23 cellular contexts compared by ENCODE assay signal in the genomic region with DNA sequence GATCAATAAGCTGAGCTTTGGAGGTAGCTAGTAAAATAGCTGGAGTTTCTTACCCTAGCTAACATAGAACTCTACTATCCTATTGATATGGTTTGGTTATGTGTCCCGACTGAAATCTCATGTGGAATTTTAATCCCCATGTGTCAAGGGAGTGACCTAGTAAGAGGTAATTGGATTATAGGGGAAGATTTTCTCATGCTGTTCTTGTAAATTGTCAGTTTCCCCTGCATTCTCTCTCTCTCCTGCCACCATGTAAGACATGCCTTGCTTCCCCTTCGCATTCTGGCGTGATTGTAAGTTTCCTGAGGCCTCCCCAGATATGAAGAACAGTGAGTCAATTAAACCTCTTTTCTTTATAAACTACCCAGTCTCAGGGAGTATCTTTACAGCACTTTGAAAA. TPM values are rescaled to one million over a fixed set of nuclear protein-coding genes. Genes with fewer than 3 reads are reported as not detected.
DNase-seq lines count a peak whose midpoint lies in the region; TF ChIP-seq lines count a peak whose summit lies in the region.
"Had no signal": no experiment of that assay in that cellular context is flagged by ENCODE, and none has a peak within 500 bp of the region (broad histone marks: within the 10 kb centered on the region; RNA-seq: fewer than 3 reads in every experiment).

No MANE protein-coding gene starts in this region.

- no peak for TF ChIP-seq CTCF in A673 (conservative IDR thresholded peaks at IDR 0.05; ENCODE audit: low read depth, low read length)

- no peak overlapping the region for H3K18ac ChIP-seq in mesendoderm (ENCODE audit: low read length)

- no peak overlapping the region for H2BK120ac ChIP-seq in mesendoderm (ENCODE audit: low read depth, low read length)

- H3K4me2 ChIP-seq in mesendoderm (ENCODE audit: low read length), result no peak overlapping the region
- H3K4me2 ChIP-seq: BLaER1 treated with 17β-estradiol and CSF1 and Interleukin-3, amounts not matched to agents 10 nM and 100 nM had no signal

- no peak overlapping the region for H3K56ac ChIP-seq in mesendoderm (ENCODE audit: low read length)

- intact Hi-C loops in A673 (cut with micrococcal nuclease; ENCODE audit: unreplicated experiment), result no loop called here

- no peak overlapping the region for H4K5ac ChIP-seq in mesendoderm (ENCODE audit: low read length)

- POLR2A ChIA-PET in A673 (lab: Charles Lee; ENCODE audit: low non-redundant PET), result no interaction called here

- H3K27ac ChIP-seq in A673 (ENCODE audit: low read depth, low read length, poor library complexity, severe bottlenecking), result no peak overlapping the region
- H3K27ac ChIP-seq in mesendoderm (ENCODE audit: low read depth, low read length), result no peak overlapping the region
- H3K27ac ChIP-seq: 22Rv1; BLaER1 treated with 17β-estradiol and CSF1 and Interleukin-3, amounts not matched to agents 10 nM and 100 nM; GM23248 had no signal

- no peaks in the 10 kb centered on the region for H3K9me3 ChIP-seq in A673 (ENCODE audit: low read depth, low read length, poor library complexity, severe bottlenecking)
- H3K9me3 ChIP-seq: BE2C; BLaER1 treated with 17β-estradiol and CSF1 and Interleukin-3, amounts not matched to agents 10 nM and 100 nM had no signal

- H3K4me1 ChIP-seq in A673 (ENCODE audit: insufficient read depth, low read length, poor library complexity, severe bottlenecking) (no peaks in the 10 kb centered on the region), mesendoderm (ENCODE audit: control insufficient read depth, low read depth, low read length) (no peaks in the 10 kb centered on the region)
- H3K4me1 ChIP-seq: BE2C; BLaER1 treated with 17β-estradiol and CSF1 and Interleukin-3, amounts not matched to agents 10 nM and 100 nM had no signal

- H2BK15ac ChIP-seq in mesendoderm (replicated peaks; ENCODE audit: low read depth), result no peak overlapping the region

- WGBS in mesendoderm (ENCODE audit: extremely low coverage, insufficient coverage, low lambda C conversion rate), result no CpG with 5 or more reads among the region's 3 CpGs

- DNase-seq in A673 (ENCODE audit: low spot score) (peak; percentile 62), NCI-H82 treated with DMSO at 0.1 percent for 48 hours (lab: John Stamatoyannopoulos, UW; ENCODE audit: unreplicated experiment) (peak; percentile 70), mesendoderm (peak; percentile 60), NCI-H1417 treated with DMSO at 0.1 percent for 48 hours (lab: John Stamatoyannopoulos, UW) (no peak)
- no peak for DNase-seq in activated CD4-positive, alpha-beta T cell treated with anti-CD3 and anti-CD28 coated beads for 48 hours
- DNase-seq in stimulated activated CD4-positive, alpha-beta T cell treated with anti-CD3 and anti-CD28 coated beads, Interleukin-2, amount 100 ng/mL, for 48 hours, result no peak
- DNase-seq: ACHN; AML-193; BE2C; Calu3; CD4-positive, alpha-beta T cell; CD8-positive, alpha-beta memory T cell; COR-L47; DMS79; EL; GDM1; GM23248; H7; HCEC 1CT had no signal

- H2AK5ac ChIP-seq in mesendoderm (ENCODE audit: low read length), result no peak overlapping the region

- CTCF ChIA-PET in A673 (lab: Charles Lee), result no interaction called here

- H3K36me3 ChIP-seq in A673 (ENCODE audit: insufficient read depth, low read length, poor library complexity, severe bottlenecking) (no peaks in the 10 kb centered on the region), mesendoderm (ENCODE audit: control insufficient read depth, insufficient read depth, low read length) (no peaks in the 10 kb centered on the region)
- H3K36me3 ChIP-seq: BE2C; BLaER1 treated with 17β-estradiol and CSF1 and Interleukin-3, amounts not matched to agents 10 nM and 100 nM had no signal

- no peaks in the 10 kb centered on the region for H3K79me2 ChIP-seq in mesendoderm (ENCODE audit: control insufficient read depth, insufficient read depth, low read length)

- H2BK5ac ChIP-seq in mesendoderm (ENCODE audit: low read length), result no peak overlapping the region

- no peak overlapping the region for H3K4ac ChIP-seq in mesendoderm (ENCODE audit: low read depth, low read length)

- H3K27me3 ChIP-seq in A673 (replicated peaks; ENCODE audit: insufficient read depth, low read depth, low read length, poor library complexity), result no peaks in the 10 kb centered on the region
- no peaks in the 10 kb centered on the region for H3K27me3 ChIP-seq in mesendoderm (ENCODE audit: insufficient read depth, low read length, poor library complexity)
- H3K27me3 ChIP-seq: BLaER1 treated with 17β-estradiol and CSF1 and Interleukin-3, amounts not matched to agents 10 nM and 100 nM had no signal

- H3K4me3 ChIP-seq in A673 (ENCODE audit: low read depth, low read length, poor library complexity, severe bottlenecking) (no peak overlapping the region), mesendoderm (ENCODE audit: low read length) (no peak overlapping the region)
- H3K4me3 ChIP-seq: BLaER1 treated with 17β-estradiol and CSF1 and Interleukin-3, amounts not matched to agents 10 nM and 100 nM; GM12878; GM23248 had no signal

- no TSS peak for BruUV-seq in A673 (replicated peaks; lab: Mats Ljungman, UMichigan)

- no peaks in the 10 kb centered on the region for H3K79me1 ChIP-seq in mesendoderm (ENCODE audit: low read length)

- H3K23ac ChIP-seq in mesendoderm (ENCODE audit: low read length), result no peak overlapping the region

- no peak overlapping the region for H4K8ac ChIP-seq in mesendoderm (ENCODE audit: low read depth, low read length)

- H3K9ac ChIP-seq in mesendoderm (ENCODE audit: low read length), result no peak overlapping the region
- H3K9ac ChIP-seq: BLaER1 treated with 17β-estradiol and CSF1 and Interleukin-3, amounts not matched to agents 10 nM and 100 nM; GM23248 had no signal

RNA-seq across cellular contexts. Expression of gene SYNE1, which starts 24.6 kb away (rescaled TPM):
- total RNA-seq in A673 (2021), result 12.1 and 15.5 TPM in 2 replicates
- polyA plus RNA-seq in mesendoderm (2013, experiment 1 of 2), result 2.3 TPM
- 2.3 TPM for polyA plus RNA-seq in mesendoderm (2013, experiment 2 of 2)

RNA-seq across cellular contexts. Expression of gene MYCT1, which starts 35.9 kb away (rescaled TPM):
- not detected in 2 replicates for total RNA-seq in A673 (2021)
- 7.0 TPM for polyA plus RNA-seq in mesendoderm (2013, experiment 1 of 2)
- 6.2 TPM for polyA plus RNA-seq in mesendoderm (2013, experiment 2 of 2)
- total RNA-seq: Calu3; CD4-positive, alpha-beta T cell; CD8-positive, alpha-beta memory T cell; GM12878 had no signal
- polyA plus RNA-seq: CD14-positive monocyte; CD8-positive, alpha-beta memory T cell; GM23248 had no signal

Comparison
In these comparisons a context has a peak if more than half of its experiments do, and no peak if none do; other contexts are left out.
1. DNase-seq: peak in A673 (single experiment), NCI-H82 treated with DMSO at 0.1 percent for 48 hours (single experiment) and mesendoderm (single experiment); none in activated CD4-positive, alpha-beta T cell treated with anti-CD3 and anti-CD28 coated beads for 48 hours (single experiment), NCI-H1417 treated with DMSO at 0.1 percent for 48 hours (single experiment) and stimulated activated CD4-positive, alpha-beta T cell treated with anti-CD3 and anti-CD28 coated beads, Interleukin-2, amount 100 ng/mL, for 48 hours (0 of 2).